In genomic region chr11:70744396-70745185, GRCh38 we compare ENCODE assay signal across 25 cellular contexts.
DNase-seq lines count a peak whose midpoint lies in the region; ATAC-seq, FAIRE-seq and TF ChIP-seq lines count a peak whose summit lies in the region.
"Had no signal": no experiment of that assay in that cellular context is flagged by ENCODE, and none has a peak within 500 bp of the region (broad histone marks: within the 10 kb centered on the region; RNA-seq: fewer than 3 reads in every experiment).

No MANE protein-coding gene starts in this region.

- H3K79me2 ChIP-seq in H1 (ENCODE audit: control insufficient read depth in 1 of 2, insufficient read depth in 2 of 2, low read length in 2 of 2), result no peaks in the 10 kb centered on the region
- H3K79me2 ChIP-seq in neural progenitor cell (ENCODE audit: low read depth), result no peaks in the 10 kb centered on the region

- peak overlapping the region; percentile 14; the same call in 1 of the 2 replicates for H2BK12ac ChIP-seq in H1 (ENCODE audit: low read depth, low read length)

- no peak overlapping the region for H3K56ac ChIP-seq in H1 (replicated peaks; ENCODE audit: insufficient read length, low read depth, low read length)

- H3K36me3 ChIP-seq in left ventricle myocardium inferior (no peaks in the 10 kb centered on the region), H1 (ENCODE audit: control insufficient read depth in 2 of 4, insufficient read depth in 4 of 4, low read length in 3 of 4) (no peaks in the 10 kb centered on the region), neural progenitor cell (no peaks in the 10 kb centered on the region), thyroid gland (no peaks in the 10 kb centered on the region)

- H3K23ac ChIP-seq in H1 (ENCODE audit: insufficient read length), result no peak overlapping the region

- 87% methylated on average over 17 of the region's 17 CpGs; no CpG with 5 or more reads in 1 of the 2 experiments for WGBS in H1 (ENCODE audit: extremely low coverage in 1 of 2, insufficient coverage in 1 of 2, insufficient read length in 1 of 2, insufficient replicate concordance in 2 of 2, low coverage in 1 of 2, low lambda C conversion rate in 2 of 2, missing lambda C conversion rate in 1 of 2), 2 experiments
- 87 to 92% methylated on average over 10 to 13 of the region's 17 CpGs for WGBS in thyroid gland, 2 donors

- H3K4me1 Mint-ChIP-seq in neural progenitor cell, result peaks cover 38% of the 10 kb centered on the region
- H3K4me1 Mint-ChIP-seq: IgD-negative memory B cell had no signal

- H2BK15ac ChIP-seq in H1 (ENCODE audit: low read length), result 0 out of 2 replicates have a peak overlapping the region, but pooled peaks have one; percentile 72

- H2AFZ ChIP-seq in H1 (ENCODE audit: low read length), result no peak overlapping the region
- H2AFZ ChIP-seq in neural progenitor cell (replicated peaks), result no peak overlapping the region
- H2AFZ ChIP-seq: GM23248 had no signal

- no peaks in the 10 kb centered on the region for H3K36me3 Mint-ChIP-seq in neural progenitor cell
- H3K36me3 Mint-ChIP-seq: CD4-positive, alpha-beta memory T cell; IgD-negative memory B cell had no signal

- TF ChIP-seq EP300 in H1 (IDR thresholded peaks at IDR 0.05; ENCODE audit: borderline replicate concordance in 1 of 2, low read depth in 2 of 2, low read length in 2 of 2), result no peak

- no peak overlapping the region for H4K91ac ChIP-seq in H1 (replicated peaks; ENCODE audit: insufficient read length, low read length)

- POLR2A ChIA-PET in H1 (lab: Charles Lee; ENCODE audit: partially characterized antibody) (interaction anchor here (1.3 to 1.6 kb wide), 2 partner anchors 9 to 11 kb away, joined by 4 to 6 read pairs; no protein-coding TSS in a partner anchor), RWPE1 (lab: Yijun Ruan, JAX; ENCODE audit: low non-redundant PET) (no interaction called here)

- H3K79me1 ChIP-seq in H1 (ENCODE audit: low read depth, low read length), result peaks cover 8% of the 10 kb centered on the region

- no peak overlapping the region for H3K4ac ChIP-seq in H1 (replicated peaks; ENCODE audit: insufficient read length, low read depth, low read length)

- no peak overlapping the region for H3K14ac ChIP-seq in H1 (ENCODE audit: insufficient read length)

- H3K27me3 ChIP-seq in left ventricle myocardium inferior (ENCODE audit: low read depth) (peaks cover 96% of the 10 kb centered on the region), H1 (replicated peaks in 1 of 4; ENCODE audit: control insufficient read depth in 3 of 4, extremely low read depth in 1 of 4, insufficient read depth in 3 of 4, low read length in 3 of 4) (no peaks in the 10 kb centered on the region), neural progenitor cell (no peaks in the 10 kb centered on the region), thyroid gland (no peaks in the 10 kb centered on the region)

- peaks cover 14% of the 10 kb centered on the region for H3K9me3 Mint-ChIP-seq in neural progenitor cell

- H3K18ac ChIP-seq in H1 (ENCODE audit: extremely low read depth, low read length), result no peak overlapping the region; the same call in 1 of the 2 replicates

- no peak overlapping the region for H3K4me2 ChIP-seq in H1 (ENCODE audit: insufficient read depth in 1 of 2, low read depth in 2 of 2, low read length in 2 of 2)
- no peak overlapping the region for H3K4me2 ChIP-seq in neural progenitor cell
- H3K4me2 ChIP-seq: A549 had no signal

- H3K27ac ChIP-seq in left ventricle myocardium inferior (replicated peaks), result no peak overlapping the region
- no peak overlapping the region for H3K27ac ChIP-seq in H1 (ENCODE audit: low read depth, low read length)
- no peak overlapping the region for H3K27ac ChIP-seq in neural progenitor cell
- H3K27ac ChIP-seq in RWPE1, result no peak overlapping the region
- H3K27ac ChIP-seq in thyroid gland, result no peak overlapping the region
- H3K27ac ChIP-seq: 22Rv1, A549, C4-2B, GM23248 had no signal

- H3K4me3 Mint-ChIP-seq in neural progenitor cell, result no peak overlapping the region
- H3K4me3 Mint-ChIP-seq: CD4-positive, alpha-beta memory T cell; HFFc6; IgD-negative memory B cell had no signal

- H3K27ac Mint-ChIP-seq in neural progenitor cell, result peak overlapping the region; percentile 89
- H3K27ac Mint-ChIP-seq: CD4-positive, alpha-beta memory T cell; HFFc6; IgD-negative memory B cell had no signal

- H3K27me3 Mint-ChIP-seq in neural progenitor cell (ENCODE audit: insufficient read depth, low read depth), result peaks cover 20% of the 10 kb centered on the region

- no peak overlapping the region for H2BK5ac ChIP-seq in H1 (ENCODE audit: low read depth, low read length)

- H2BK120ac ChIP-seq in H1 (replicated peaks; ENCODE audit: low read depth, low read length), result no peak overlapping the region

- ATAC-seq in Right ventricle myocardium inferior (no peak), HG03439 (IDR thresholded peaks at IDR 0.05; ENCODE audit: unreplicated experiment) (no peak)
- ATAC-seq: A549, GM12878, HepG2 had no signal

- peaks cover 4% of the 10 kb centered on the region; the same call in 1 of the 2 replicates for H3K23me2 ChIP-seq in H1 (ENCODE audit: low read depth, low read length)

- H3F3A ChIP-seq in neural progenitor cell (ENCODE audit: low read depth), result peaks cover 19% of the 10 kb centered on the region

- H4K5ac ChIP-seq in H1 (ENCODE audit: insufficient read length, low read depth, low read length), result no peak overlapping the region

- no peak overlapping the region for H4K8ac ChIP-seq in H1 (ENCODE audit: extremely low read depth, insufficient read depth, low read length)

- intact Hi-C loops in Right ventricle myocardium inferior (cut with DNase I), result no loop called here
- intact Hi-C loops in left ventricle myocardium inferior (cut with micrococcal nuclease), result no loop called here
- intact Hi-C loops in thyroid gland (cut with DNase I), result no loop called here

- no peak for TF ChIP-seq RAD21 in H1 (IDR thresholded peaks at IDR 0.05 in 1 of 2, conservative IDR thresholded peaks at IDR 0.05 in 1 of 2; ENCODE audit: low read depth in 2 of 2, low read length in 2 of 2)

- H3K4me3 ChIP-seq in left ventricle myocardium inferior (no peak overlapping the region), H1 (ENCODE audit: extremely low read depth in 1 of 4, insufficient read depth in 2 of 4, low read depth in 3 of 4, low read length in 4 of 4) (no peak overlapping the region), neural progenitor cell (no peak overlapping the region), thyroid gland (replicated peaks in 1 of 3) (no peak overlapping the region)
- H3K4me3 ChIP-seq: A549, GM12878, GM23248 had no signal

- peaks cover 6% of the 10 kb centered on the region for H3K9me3 ChIP-seq in left ventricle myocardium inferior (replicated peaks)
- H3K9me3 ChIP-seq in H1 (ENCODE audit: insufficient read depth in 2 of 2, low read depth in 1 of 2, low read length in 1 of 2), result no peaks in the 10 kb centered on the region
- no peaks in the 10 kb centered on the region for H3K9me3 ChIP-seq in neural progenitor cell (ENCODE audit: low read depth)
- no peaks in the 10 kb centered on the region for H3K9me3 ChIP-seq in thyroid gland

- DNase-seq in Right ventricle myocardium inferior (ENCODE audit: missing footprints) (peak; percentile 31), left ventricle myocardium inferior (no peak), H1 (ENCODE audit: low read depth in 1 of 2, low spot score in 2 of 2) (no peak), neural progenitor cell (ENCODE audit: low spot score) (no peak), RWPE1 (ENCODE audit: low spot score) (no peak), NCI-H226 (no peak), thyroid gland (no peak)
- DNase-seq: AML-193; Calu3; CD4-positive, alpha-beta memory T cell; DMS53; DND-41; EL; GM23248; HCEC 1CT; HFFc6 had no signal

- FAIRE-seq in H1 (lab: Jason Lieb, UNC), result no peak
- FAIRE-seq: A549, GM12878, GM19239, H54, HepG2 had no signal

- TF ChIP-seq POLR2A in H1 (IDR thresholded peaks at IDR 0.05; ENCODE audit: control extremely low read depth in 1 of 2, low read depth in 2 of 2, low read length in 2 of 2) (no peak), thyroid gland (IDR thresholded peaks at IDR 0.05) (no peak)

- H2AK5ac ChIP-seq in H1 (ENCODE audit: low read depth, low read length), result no peak overlapping the region

- CTCF ChIA-PET in H1 (lab: Charles Lee; ENCODE audit: partially characterized antibody), result interaction anchor here (0.6 to 3.2 kb wide), 7 partner anchors 8 to 277 kb away, joined by 3 to 19 read pairs (median 5); no protein-coding TSS in a partner anchor
- CTCF ChIA-PET in RWPE1 (lab: Yijun Ruan, JAX), result interaction anchor here (1.1 kb wide), 1 partner anchor 9 kb away, joined by 3 read pairs; no protein-coding TSS in a partner anchor

- TF ChIP-seq CTCF in left ventricle myocardium inferior (IDR thresholded peaks at IDR 0.05; ENCODE audit: borderline replicate concordance) (no peak), H1 (IDR thresholded peaks at IDR 0.05; ENCODE audit: control extremely low read depth in 1 of 3, insufficient read depth in 1 of 3, low read depth in 1 of 3, low read length in 3 of 3) (no peak), neural progenitor cell (IDR thresholded peaks at IDR 0.05) (no peak), RWPE1 (conservative IDR thresholded peaks at IDR 0.05; ENCODE audit: low read depth) (no peak), thyroid gland (IDR thresholded peaks at IDR 0.05) (no peak)

- H4K20me1 ChIP-seq in H1 (replicated peaks in 1 of 2; ENCODE audit: control insufficient read depth in 1 of 2, insufficient read depth in 2 of 2, low read length in 2 of 2), result peaks cover 0 to 3% of the 10 kb centered on the region in 2 experiments
- H4K20me1 ChIP-seq in neural progenitor cell (ENCODE audit: low read depth), result no peaks in the 10 kb centered on the region

- no peak overlapping the region for H2BK20ac ChIP-seq in H1 (ENCODE audit: low read length)

- H3K9ac ChIP-seq in H1 (replicated peaks in 1 of 4; ENCODE audit: extremely low read depth in 1 of 4, low read depth in 3 of 4, low read length in 3 of 4), result no peak overlapping the region
- no peak overlapping the region for H3K9ac ChIP-seq in neural progenitor cell
- H3K9ac ChIP-seq: GM23248 had no signal

- H3K4me1 ChIP-seq in left ventricle myocardium inferior (no peaks in the 10 kb centered on the region), H1 (replicated peaks in 1 of 4; ENCODE audit: control insufficient read depth in 3 of 4, insufficient read depth in 4 of 4, low read length in 3 of 4) (peaks cover 10 to 27% (median 18%) of the 10 kb centered on the region in 4 experiments), neural progenitor cell (peaks cover 14% of the 10 kb centered on the region), thyroid gland (no peaks in the 10 kb centered on the region)
- H3K4me1 ChIP-seq: A549 had no signal
